Comparison of ENCODE assay signal across 1 cellular context in genomic region chr6:130625825-130626500, GRCh38.
TF ChIP-seq lines count a peak whose summit lies in the region.

No MANE protein-coding gene starts in this region.

TF ChIP-seq in HEK293, 187 proteins besides CTCF, POLR2A, EP300 and RAD21 (continued from another document):
- peak; percentile 36; the same call in 1 of the 2 replicates for TF ChIP-seq PRDM10 (tag by site-specific recombination; IDR thresholded peaks at IDR 0.05)
- TF ChIP-seq ZNF629 (tag by site-specific recombination; IDR thresholded peaks at IDR 0.05), result peak; percentile 12; the same call in 1 of the 2 replicates
